16 cellular contexts compared by ENCODE assay signal in the genomic region with DNA sequence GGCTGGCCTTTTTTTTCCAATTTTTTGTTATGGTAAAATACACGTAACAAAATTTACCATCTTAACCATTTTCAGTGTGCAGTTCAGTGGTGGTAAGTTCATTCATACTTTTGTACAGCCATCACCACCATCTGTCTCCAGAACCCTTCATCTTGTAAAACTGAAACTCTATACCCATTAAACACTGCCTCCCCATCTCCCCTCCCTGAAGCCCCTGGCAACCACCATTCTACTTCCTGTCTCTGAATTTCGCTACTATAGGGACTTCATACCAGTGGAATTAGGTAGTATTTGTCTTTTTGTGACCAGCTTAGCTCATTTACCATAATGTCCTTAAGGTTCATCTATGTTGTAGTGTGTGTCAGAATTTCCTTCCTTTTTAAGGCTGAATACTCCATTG. TPM values are rescaled to one million over a fixed set of nuclear protein-coding genes. Genes with fewer than 3 reads are reported as not detected.
DNase-seq lines count a peak whose midpoint lies in the region; ATAC-seq and TF ChIP-seq lines count a peak whose summit lies in the region.
"Had no signal": no experiment of that assay in that cellular context is flagged by ENCODE, and none has a peak within 500 bp of the region (broad histone marks: within the 10 kb centered on the region; RNA-seq: fewer than 3 reads in every experiment).

No MANE protein-coding gene starts in this region.

- peak overlapping the region; percentile 39 for H3K27ac Mint-ChIP-seq in activated T-helper 2 cell treated with anti-CD3 and anti-CD28 coated beads, Interferon-gamma antibody, Interleukin-2, Interleukin-4, amounts not matched to agents 10 μg/mL and 5 μg/mL and 100 μg/mL, durations not matched to agents 14 hours and 24 hours and 36 hours
- H3K27ac Mint-ChIP-seq in naive thymus-derived CD8-positive, alpha-beta T cell = peak overlapping the region in 6 of 10 donors; percentile 13 to 74 (median 31)

- no peak overlapping the region for H2AFZ ChIP-seq in KMS-11 (ENCODE audit: low read depth)

- peaks cover 20% of the 10 kb centered on the region for H3K4me1 Mint-ChIP-seq in activated T-helper 2 cell treated with anti-CD3 and anti-CD28 coated beads, Interferon-gamma antibody, Interleukin-2, Interleukin-4, amounts not matched to agents 10 μg/mL and 5 μg/mL and 100 μg/mL, durations not matched to agents 14 hours and 24 hours and 36 hours (ENCODE audit: low read depth)
- H3K4me1 Mint-ChIP-seq in naive thymus-derived CD8-positive, alpha-beta T cell = peaks cover 18 to 43% (median 32%) of the 10 kb centered on the region in 4 donors

- H3K36me3 Mint-ChIP-seq in activated T-helper 2 cell treated with anti-CD3 and anti-CD28 coated beads, Interferon-gamma antibody, Interleukin-2, Interleukin-4, amounts not matched to agents 10 μg/mL and 5 μg/mL and 100 μg/mL, durations not matched to agents 14 hours and 24 hours and 36 hours (ENCODE audit: low read depth) = peaks cover 7% of the 10 kb centered on the region
- peaks cover 0 to 7% (median 0%) of the 10 kb centered on the region in 3 donors for H3K36me3 Mint-ChIP-seq in naive thymus-derived CD8-positive, alpha-beta T cell

- H3K4me3 ChIP-seq in KMS-11 (IDR thresholded peaks at IDR 0.05; ENCODE audit: insufficient read depth, low read depth, low read length) = no peak overlapping the region
- H3K4me3 ChIP-seq: A549, psoas muscle, transverse colon had no signal

- H3K27ac ChIP-seq in KMS-11 (peak overlapping the region; percentile 29; the same call in 1 of the 2 replicates), RWPE1 (no peak overlapping the region)
- H3K27ac ChIP-seq: A549, psoas muscle, transverse colon had no signal

- no peaks in the 10 kb centered on the region for H3K9me3 Mint-ChIP-seq in activated T-helper 2 cell treated with anti-CD3 and anti-CD28 coated beads, Interferon-gamma antibody, Interleukin-2, Interleukin-4, amounts not matched to agents 10 μg/mL and 5 μg/mL and 100 μg/mL, durations not matched to agents 14 hours and 24 hours and 36 hours
- no peaks in the 10 kb centered on the region for H3K9me3 Mint-ChIP-seq in naive thymus-derived CD8-positive, alpha-beta T cell

- H3K4me1 ChIP-seq in KMS-11 (ENCODE audit: low read depth, poor library complexity, severe bottlenecking) = peaks cover 39% of the 10 kb centered on the region

- DNase-seq in NCI-H82 (lab: John Stamatoyannopoulos, UW) (peak; percentile 39), NCI-H82 treated with DMSO at 0.1 percent for 48 hours (lab: John Stamatoyannopoulos, UW; ENCODE audit: unreplicated experiment) (no peak), RWPE1 (ENCODE audit: low spot score) (no peak)
- no peak for DNase-seq in activated T-helper 2 cell treated with anti-CD3 and anti-CD28 coated beads, Interferon-gamma antibody, Interleukin-2, Interleukin-4, amounts not matched to agents 10 μg/mL and 5 μg/mL and 100 μg/mL, durations not matched to agents 14 hours and 24 hours and 36 hours (ENCODE audit: low spot score)
- peak in 2 of 10 donors; percentile 11 to 16 for DNase-seq in naive thymus-derived CD8-positive, alpha-beta T cell
- DNase-seq: psoas muscle; stimulated activated CD8-positive, alpha-beta memory T cell treated with anti-CD3 and anti-CD28 coated beads, Interleukin-4, amount 100 ng/mL, for 48 hours; transverse colon had no signal

- CTCF ChIA-PET in RWPE1 (lab: Yijun Ruan, JAX) = no interaction called here

- H3K27me3 ChIP-seq in KMS-11 (ENCODE audit: insufficient read depth, low read depth) = no peaks in the 10 kb centered on the region
- H3K27me3 ChIP-seq: transverse colon had no signal

- H3K9ac ChIP-seq in KMS-11 = no peak overlapping the region

- H3K79me2 ChIP-seq in KMS-11 (ENCODE audit: insufficient read depth, low read depth) = peaks cover 67% of the 10 kb centered on the region; the same call in 1 of the 2 replicates

- H3K27me3 Mint-ChIP-seq in activated T-helper 2 cell treated with anti-CD3 and anti-CD28 coated beads, Interferon-gamma antibody, Interleukin-2, Interleukin-4, amounts not matched to agents 10 μg/mL and 5 μg/mL and 100 μg/mL, durations not matched to agents 14 hours and 24 hours and 36 hours (ENCODE audit: low read depth) = no peaks in the 10 kb centered on the region
- H3K27me3 Mint-ChIP-seq in naive thymus-derived CD8-positive, alpha-beta T cell = no peaks in the 10 kb centered on the region

- POLR2A ChIA-PET in naive thymus-derived CD8-positive, alpha-beta T cell (lab: Charles Lee) = no interaction called here
- POLR2A ChIA-PET in RWPE1 (lab: Yijun Ruan, JAX; ENCODE audit: low non-redundant PET) = no interaction called here

- TF ChIP-seq CTCF in KMS-11 (conservative IDR thresholded peaks at IDR 0.05; ENCODE audit: low read depth, low read length) = no peak
- no peak for TF ChIP-seq CTCF in RWPE1 (conservative IDR thresholded peaks at IDR 0.05; ENCODE audit: low read depth)

- peak in 1 of 2 donors; percentile 67 for ATAC-seq in naive thymus-derived CD8-positive, alpha-beta T cell
- no peak for ATAC-seq in esophagus mucosa
- ATAC-seq in HG03469 (IDR thresholded peaks at IDR 0.05; ENCODE audit: unreplicated experiment) = no peak
- ATAC-seq: A549, psoas muscle had no signal

- peak overlapping the region; percentile 18; the same call in 1 of the 2 replicates for H3K4me2 ChIP-seq in KMS-11
- H3K4me2 ChIP-seq: A549 had no signal

- H3K36me3 ChIP-seq in KMS-11 (ENCODE audit: insufficient read depth) = no peaks in the 10 kb centered on the region
- H3K36me3 ChIP-seq: transverse colon had no signal

- H3K4me3 Mint-ChIP-seq in activated T-helper 2 cell treated with anti-CD3 and anti-CD28 coated beads, Interferon-gamma antibody, Interleukin-2, Interleukin-4, amounts not matched to agents 10 μg/mL and 5 μg/mL and 100 μg/mL, durations not matched to agents 14 hours and 24 hours and 36 hours (ENCODE audit: low read depth) = no peak overlapping the region
- no peak overlapping the region for H3K4me3 Mint-ChIP-seq in naive thymus-derived CD8-positive, alpha-beta T cell

- intact Hi-C loops in activated T-helper 2 cell treated with anti-CD3 and anti-CD28 coated beads, Interferon-gamma antibody, Interleukin-2, Interleukin-4, amounts not matched to agents 10 μg/mL and 5 μg/mL and 100 μg/mL, durations not matched to agents 14 hours and 24 hours and 36 hours (cut with micrococcal nuclease) = no loop called here

- H4K20me1 ChIP-seq in KMS-11 (ENCODE audit: insufficient read depth) = no peaks in the 10 kb centered on the region

RNA-seq across cellular contexts. Expression of a gene that starts 8.7 kb away (rescaled TPM):
- 25.6 and 26.9 TPM in 2 replicates for total RNA-seq in activated T-helper 2 cell treated with anti-CD3 and anti-CD28 coated beads, Interferon-gamma antibody, Interleukin-2, Interleukin-4, amounts not matched to agents 10 μg/mL and 5 μg/mL and 100 μg/mL, durations not matched to agents 14 hours and 24 hours and 36 hours
- 10 to 100 TPM; 18.6 to 20.8 TPM for total RNA-seq in naive thymus-derived CD8-positive, alpha-beta T cell
- 10 to 100 TPM; 16.2 to 18.6 (median 17.9) TPM for polyA plus RNA-seq in naive thymus-derived CD8-positive, alpha-beta T cell
- total RNA-seq in esophagus mucosa = 12.1 TPM

RNA-seq across cellular contexts. Expression of a gene that starts 57.7 kb away (rescaled TPM):
- 0.21 and 0.30 TPM in 2 replicates for total RNA-seq in activated T-helper 2 cell treated with anti-CD3 and anti-CD28 coated beads, Interferon-gamma antibody, Interleukin-2, Interleukin-4, amounts not matched to agents 10 μg/mL and 5 μg/mL and 100 μg/mL, durations not matched to agents 14 hours and 24 hours and 36 hours
- under 1 TPM; 0.13 to 0.30 TPM for total RNA-seq in naive thymus-derived CD8-positive, alpha-beta T cell
- polyA plus RNA-seq in naive thymus-derived CD8-positive, alpha-beta T cell = under 1 TPM in 1 of 3 donors, not detected in 2; 0.10 TPM
- total RNA-seq in esophagus mucosa = not detected
- total RNA-seq: activated CD8-positive, alpha-beta memory T cell treated with anti-CD3 and anti-CD28 coated beads for 36 hours; dermis microvascular lymphatic vessel endothelial cell; fibroblast of villous mesenchyme; psoas muscle; RPMI7951; transverse colon had no signal
- polyA plus RNA-seq: A549 had no signal
